8 cellular contexts compared by ENCODE assay signal in the genomic region with DNA sequence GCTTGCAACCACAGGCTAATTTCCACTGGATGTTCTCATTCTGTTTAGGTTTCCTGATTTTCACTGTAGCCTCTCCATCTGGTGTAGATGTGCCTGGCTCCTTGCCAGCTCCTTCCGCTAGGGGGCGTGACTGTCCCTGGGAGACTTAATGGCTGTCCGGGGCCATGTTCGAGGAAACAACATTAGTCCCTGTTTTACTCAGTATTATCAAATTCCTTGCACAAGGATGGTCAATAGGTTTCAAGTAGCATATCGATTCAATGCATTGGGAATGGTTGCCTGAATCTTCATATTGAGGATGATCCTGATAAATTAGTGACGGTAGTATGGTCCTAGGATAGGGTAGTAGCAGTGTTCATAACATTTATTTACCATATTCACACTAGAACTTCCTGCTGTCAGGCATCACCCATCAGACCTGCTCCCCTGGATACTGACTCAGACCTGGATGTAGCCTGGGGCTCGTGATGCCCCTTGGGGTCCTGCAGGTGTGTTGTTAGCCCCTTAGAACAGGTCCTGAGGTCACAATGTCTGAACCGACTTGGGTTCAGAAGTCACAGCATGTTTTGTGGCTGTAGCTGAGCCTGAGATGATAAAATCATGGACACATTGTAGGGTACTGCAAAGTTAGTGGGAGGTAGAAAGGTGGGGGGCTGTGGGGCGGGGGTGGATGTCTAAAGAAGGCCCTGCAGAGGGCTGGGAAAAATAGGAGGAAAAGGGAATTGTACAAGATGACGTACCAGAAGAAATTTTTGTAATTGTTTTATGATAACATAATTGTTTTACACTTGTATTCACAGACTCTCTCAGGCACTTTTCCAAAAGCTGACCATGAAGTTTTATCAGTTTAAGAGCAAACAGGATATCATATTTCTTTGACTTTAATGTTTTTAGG. TPM values are rescaled to one million over a fixed set of nuclear protein-coding genes. Genes with fewer than 3 reads are reported as not detected.
A peak's percentile ranks its signal among the peaks of the same experiment; 100 is the strongest.
DNase-seq lines count a peak whose midpoint lies in the region; ATAC-seq and TF ChIP-seq lines count a peak whose summit lies in the region.

No MANE protein-coding gene starts in this region.

- TF ChIP-seq CTCF in KMS-11 (conservative IDR thresholded peaks at IDR 0.05; ENCODE audit: low read depth, low read length) = peak; percentile 32; the same call in 1 of the 2 replicates
- peak; percentile 72 for TF ChIP-seq CTCF in endothelial cell (IDR thresholded peaks at IDR 0.05; ENCODE audit: unreplicated experiment)
- peak; percentile 63 for TF ChIP-seq CTCF in neutrophil (IDR thresholded peaks at IDR 0.05)

- H3K4me1 ChIP-seq in KMS-11 (ENCODE audit: low read depth, poor library complexity, severe bottlenecking) (peaks cover 4% of the 10 kb centered on the region), neutrophil (ENCODE audit: control insufficient read depth in 1 of 2, insufficient read depth in 1 of 2, low read depth in 1 of 2, low read length in 1 of 2) (peaks cover 15 to 17% of the 10 kb centered on the region in 2 experiments)

- no peak for ATAC-seq in HG03378 (IDR thresholded peaks at IDR 0.05; ENCODE audit: unreplicated experiment)
- ATAC-seq in GM19023 (IDR thresholded peaks at IDR 0.05; ENCODE audit: unreplicated experiment) = no peak

- no peaks in the 10 kb centered on the region for H3K79me2 ChIP-seq in KMS-11 (ENCODE audit: insufficient read depth, low read depth)

- H3K9me3 Mint-ChIP-seq in endothelial cell (ENCODE audit: unreplicated experiment) = no peaks in the 10 kb centered on the region

- no peaks in the 10 kb centered on the region for H3K9me3 ChIP-seq in neutrophil

- no peak overlapping the region for H3K27ac ChIP-seq in KMS-11
- no peak overlapping the region for H3K27ac ChIP-seq in neutrophil

- H2AFZ ChIP-seq in KMS-11 (ENCODE audit: low read depth) = no peak overlapping the region

- H3K27me3 ChIP-seq in KMS-11 (ENCODE audit: insufficient read depth, low read depth) (no peaks in the 10 kb centered on the region), neutrophil (no peaks in the 10 kb centered on the region)

- DNase-seq in COLO668 (lab: John Stamatoyannopoulos, UW; ENCODE audit: unreplicated experiment) = peak; percentile 34
- DNase-seq in activated CD4-positive, CD25-positive, alpha-beta regulatory T cell treated with anti-CD3 and anti-CD28 coated beads, Interleukin-2, amount 50 U/mL, for 72 hours = peak; percentile 61
- DNase-seq in endothelial cell (ENCODE audit: low spot score) = peak; percentile 76
- DNase-seq in DMS79 treated with DMSO at 0.1 percent for 48 hours (lab: John Stamatoyannopoulos, UW) = no peak

- peak overlapping the region; percentile 64 for H3K27ac Mint-ChIP-seq in endothelial cell (ENCODE audit: unreplicated experiment)

- H3K27me3 Mint-ChIP-seq in endothelial cell (ENCODE audit: unreplicated experiment) = peaks cover 2% of the 10 kb centered on the region

- peaks cover 18% of the 10 kb centered on the region for H3K36me3 Mint-ChIP-seq in endothelial cell (ENCODE audit: low read depth, unreplicated experiment)

- peaks cover 43% of the 10 kb centered on the region for H3K4me1 Mint-ChIP-seq in endothelial cell (ENCODE audit: unreplicated experiment)

- H4K20me1 ChIP-seq in KMS-11 (ENCODE audit: insufficient read depth) = no peaks in the 10 kb centered on the region

- H3K4me2 ChIP-seq in KMS-11 = no peak overlapping the region

- H3K9ac ChIP-seq in KMS-11 = no peak overlapping the region

- no peak overlapping the region for H3K4me3 ChIP-seq in KMS-11 (IDR thresholded peaks at IDR 0.05; ENCODE audit: insufficient read depth, low read depth, low read length)
- H3K4me3 ChIP-seq in neutrophil (ENCODE audit: low read depth in 1 of 2, low read length in 1 of 2) = no peak overlapping the region

- H3K4me3 Mint-ChIP-seq in endothelial cell (ENCODE audit: unreplicated experiment) = peak overlapping the region; percentile 42

- H3K36me3 ChIP-seq in KMS-11 (ENCODE audit: insufficient read depth) (no peaks in the 10 kb centered on the region), neutrophil (no peaks in the 10 kb centered on the region)

RNA-seq across cellular contexts. Expression of a gene that starts 8.9 kb away (rescaled TPM):
- 28.5 TPM for total RNA-seq in endothelial cell (ENCODE audit: unreplicated experiment)
